Comparison of ENCODE assay signal across 35 cellular contexts in the genomic region with DNA sequence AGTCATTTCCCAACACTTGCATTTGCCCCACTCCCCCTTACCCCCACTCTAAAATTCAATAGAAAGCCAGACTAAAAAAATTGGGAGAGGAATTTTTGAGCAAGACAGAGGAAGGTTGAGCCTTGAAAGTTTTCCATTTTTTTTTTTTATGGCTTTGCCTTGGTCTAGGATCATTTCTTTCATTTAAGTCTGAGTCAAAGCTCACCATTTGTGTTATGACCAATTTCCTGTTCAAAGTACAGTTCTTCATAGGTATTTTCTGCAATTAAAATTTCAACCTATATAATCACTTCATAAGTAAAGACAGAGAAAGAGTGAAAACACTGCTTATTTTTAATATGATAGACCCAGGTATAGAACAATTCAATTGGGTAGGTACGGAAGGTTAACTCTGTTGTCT.
"Had no signal": no experiment of that assay in that cellular context is flagged by ENCODE, and none has a peak within 500 bp of the region (broad histone marks: within the 10 kb centered on the region; RNA-seq: fewer than 3 reads in every experiment).

No MANE protein-coding gene starts in this region.

- DNase-seq: activated effector memory CD4-positive, alpha-beta T cell treated with anti-CD3 and anti-CD28 coated beads, Interleukin-2, amount 50 U/mL, for 16 hours; activated effector memory CD4-positive, alpha-beta T cell treated with Interleukin-2 at 50 U/mL for 16 hours; activated gamma-delta T cell; activated gamma-delta T cell treated with Interleukin-2 at 50 U/mL for 16 hours; activated naive CD4-positive, alpha-beta T cell; activated naive CD4-positive, alpha-beta T cell treated with anti-CD3 and anti-CD28 coated beads for 36 hours; activated naive CD4-positive, alpha-beta T cell treated with anti-CD3 and anti-CD28 coated beads, Interleukin-2, amount 10 ng/mL, durations not matched to agents 7 days and 5 days; activated naive CD4-positive, alpha-beta T cell treated with anti-CD3 and anti-CD28 coated beads, Interleukin-2, amount 50 U/mL, for 16 hours; activated naive CD4-positive, alpha-beta T cell treated with Interleukin-2 at 50 U/mL for 16 hours; activated naive CD8-positive, alpha-beta T cell treated with anti-CD3 and anti-CD28 coated beads for 36 hours; activated naive CD8-positive, alpha-beta T cell treated with anti-CD3 and anti-CD28 coated beads, Interleukin-2, amount 10 ng/mL, durations not matched to agents 7 days and 5 days; activated naive CD8-positive, alpha-beta T cell treated with anti-CD3 and anti-CD28 coated beads, Interleukin-2, amount 50 U/mL, for 24 hours; activated T-cell treated with anti-CD3 and anti-CD28 coated beads for 4 hours; activated T-cell treated with anti-CD3 and anti-CD28 coated beads, Interleukin-2, amount 50 U/mL, for 1 hour; activated T-cell treated with anti-CD3 and anti-CD28 coated beads, Interleukin-2, amount 50 U/mL, for 24 hours; activated T-cell treated with anti-CD3 and anti-CD28 coated beads, Interleukin-2, amount 50 U/mL, for 4 hours; activated T-cell treated with anti-CD3 and anti-CD28 coated beads, Interleukin-2, amount 50 U/mL, for 48 hours; activated T-cell treated with anti-CD3 and anti-CD28 coated beads, Interleukin-2, amount 50 U/mL, for 72 hours; adrenal gland; amniotic stem cell; amygdala; anterior cingulate cortex; aorta; body of pancreas; brain microvascular endothelial cell; caudate nucleus; central memory CD4-positive, alpha-beta T cell; cerebellar nuclear complex had no signal

- H3K4me3 ChIP-seq: adrenal gland, ascending aorta, body of pancreas, breast epithelium, cardiac muscle cell had no signal

- FAIRE-seq: astrocyte, bronchial epithelial cell had no signal

- H3K36me3 ChIP-seq: adrenal gland, ascending aorta, brain microvascular endothelial cell, breast epithelium, cardiac muscle cell had no signal

- H3K27me3 ChIP-seq: adrenal gland, ascending aorta, body of pancreas, brain microvascular endothelial cell, breast epithelium, cardiac muscle cell had no signal

- H3K4me1 ChIP-seq: adrenal gland, ascending aorta, body of pancreas, breast epithelium had no signal

- H3K27ac ChIP-seq: adrenal gland, ascending aorta, body of pancreas, brain microvascular endothelial cell, breast epithelium, cardiac muscle cell had no signal

- ATAC-seq: activated naive CD4-positive, alpha-beta T cell treated with anti-CD3 and anti-CD28 coated beads, Interleukin-2, amount 50 U/mL, for 72 hours; activated naive CD8-positive, alpha-beta T cell treated with anti-CD3 and anti-CD28 coated beads, Interleukin-2, amount 50 U/mL, for 24 hours; activated T-cell treated with anti-CD3 and anti-CD28 coated beads, Interleukin-2, amount 50 U/mL, for 4 hours; activated T-cell treated with anti-CD3 and anti-CD28 coated beads, Interleukin-2, amount 50 U/mL, for 72 hours; activated T-helper 17 cell treated with anti-CD3 and anti-CD28 coated beads, Interleukin-2, amount 50 U/mL, for 72 hours; body of pancreas had no signal

- H3K9me3 ChIP-seq: adrenal gland, ascending aorta, body of pancreas, breast epithelium had no signal
